In the genomic region with DNA sequence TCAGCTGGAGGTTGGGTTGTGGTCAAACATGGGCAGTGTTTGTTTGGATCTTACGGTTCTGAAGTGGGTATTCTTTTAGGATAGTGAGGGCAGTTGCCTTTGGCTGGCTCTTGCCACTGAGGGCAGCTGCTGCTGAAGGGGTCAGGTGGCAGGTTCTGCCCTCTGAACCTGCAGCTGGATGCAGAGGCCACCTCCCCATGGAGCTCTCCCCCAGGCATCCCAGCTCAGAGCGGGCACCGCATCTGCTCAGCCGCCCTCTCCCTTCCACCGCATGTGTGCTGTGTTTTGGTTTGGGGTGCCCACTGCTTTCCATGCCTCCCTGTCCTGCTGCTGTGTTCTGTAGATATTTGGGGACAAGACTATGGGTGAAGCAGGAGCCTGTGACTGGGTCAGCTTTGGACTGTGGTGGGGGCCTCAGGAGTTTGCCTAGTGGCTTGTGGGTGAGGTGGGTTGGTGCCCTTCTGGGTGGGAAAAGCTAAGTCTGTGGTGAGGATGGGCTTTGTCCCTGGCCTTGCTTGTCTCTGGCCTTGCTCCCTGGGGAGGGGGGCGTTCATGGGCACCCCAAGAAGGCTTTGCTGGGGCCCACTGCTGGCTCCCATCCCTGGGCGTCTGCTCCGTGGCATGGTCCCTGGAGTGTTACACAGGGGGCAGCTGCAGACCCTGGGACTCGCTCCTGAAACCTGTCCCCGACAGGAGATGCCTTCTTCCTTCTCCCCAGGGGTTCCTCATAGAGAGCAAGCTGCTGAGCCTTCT, we compare ENCODE assay signal across 27 cellular contexts. TPM values are rescaled to one million over a fixed set of nuclear protein-coding genes. Genes with fewer than 3 reads are reported as not detected.
"Had no signal": no experiment of that assay in that cellular context is flagged by ENCODE, and none has a peak within 500 bp of the region (broad histone marks: within the 10 kb centered on the region; RNA-seq: fewer than 3 reads in every experiment).

No MANE protein-coding gene starts in this region.

- H3K27ac ChIP-seq: colonic mucosa, esophagus squamous epithelium, heart right ventricle, left lung, lower lobe of right lung, ovary, skin epidermis, spleen, suprapubic skin, transverse colon, upper lobe of right lung, uterus had no signal

- DNase-seq: colonic mucosa; effector CD8-positive, alpha-beta T cell; erythroblast; esophagus squamous epithelium; foreskin melanocyte; glutamatergic neuron; heart right ventricle; hippocampal formation; left cardiac atrium; left lung; lower lobe of right lung; naive thymus-derived CD8-positive, alpha-beta T cell; occipital lobe; ovary; retina; spleen; stimulated activated CD4-positive, alpha-beta T cell treated with anti-CD3 and anti-CD28 coated beads, Interleukin-4, amount 100 ng/mL, for 4 hours; stimulated activated naive CD4-positive, alpha-beta T cell; stimulated activated naive CD8-positive, alpha-beta T cell treated with anti-CD3 and anti-CD28 coated beads, Interleukin-15, amount 100 ng/mL, for 72 hours; transverse colon; upper lobe of right lung; uterus had no signal

- H3K4me3 ChIP-seq: colonic mucosa, esophagus squamous epithelium, heart right ventricle, left lung, lower lobe of right lung, ovary, skin epidermis, spleen, suprapubic skin, transverse colon, upper lobe of right lung, uterus had no signal

- H3K4me1 ChIP-seq: colonic mucosa, esophagus squamous epithelium, left lung, lower lobe of right lung, transverse colon, upper lobe of right lung, uterus had no signal

- H3K27me3 ChIP-seq: colonic mucosa, esophagus squamous epithelium, left lung, ovary, spleen, transverse colon, upper lobe of right lung, uterus had no signal

- H3K9me3 ChIP-seq: colonic mucosa, esophagus squamous epithelium, left lung, lower lobe of right lung, ovary, spleen, suprapubic skin, transverse colon, upper lobe of right lung, uterus had no signal

- H3K36me3 ChIP-seq: colonic mucosa, esophagus squamous epithelium, heart right ventricle, left lung, lower lobe of right lung, ovary, spleen, suprapubic skin, transverse colon, upper lobe of right lung, uterus had no signal

- ATAC-seq: left cardiac atrium; left lung; lower lobe of right lung; naive thymus-derived CD8-positive, alpha-beta T cell; stimulated activated naive CD8-positive, alpha-beta T cell treated with anti-CD3 and anti-CD28 coated beads, Interleukin-15, amount 100 ng/mL, for 72 hours had no signal

RNA-seq across cellular contexts. Expression of a gene that starts 28.5 kb away (rescaled TPM):
- total RNA-seq: chondrocyte, colonic mucosa, kidney epithelial cell had no signal

RNA-seq across cellular contexts. Expression of a gene that starts 47.7 kb away (rescaled TPM):
- total RNA-seq: colonic mucosa; esophagus squamous epithelium; left cardiac atrium; mesenteric fat pad; naive thymus-derived CD8-positive, alpha-beta T cell; transverse colon; upper lobe of right lung had no signal
